ENCODE assay signal across 16 cellular contexts in genomic region chr13:98846521-98846920, GRCh38.
DNase-seq lines count a peak whose midpoint lies in the region; ATAC-seq, FAIRE-seq and TF ChIP-seq lines count a peak whose summit lies in the region.
"Had no signal": no experiment of that assay in that cellular context is flagged by ENCODE, and none has a peak within 500 bp of the region (broad histone marks: within the 10 kb centered on the region; RNA-seq: fewer than 3 reads in every experiment).

No MANE protein-coding gene starts in this region.

- H4K5ac ChIP-seq in mesendoderm (ENCODE audit: low read length), result no peak overlapping the region

- no peak overlapping the region for H3K27ac Mint-ChIP-seq in astrocyte (ENCODE audit: unreplicated experiment)

- H3K4me3 Mint-ChIP-seq in astrocyte (ENCODE audit: unreplicated experiment), result no peak overlapping the region
- H3K4me3 Mint-ChIP-seq: CD8-positive, alpha-beta memory T cell had no signal

- no peaks in the 10 kb centered on the region for H3K27me3 ChIP-seq in astrocyte (ENCODE audit: insufficient read depth, low read length)
- no peaks in the 10 kb centered on the region for H3K27me3 ChIP-seq in mesendoderm (ENCODE audit: insufficient read depth, low read length, poor library complexity)
- H3K27me3 ChIP-seq in spleen (replicated peaks in 1 of 7), result no peaks in the 10 kb centered on the region
- H3K27me3 ChIP-seq: BE2C had no signal

- no peak overlapping the region for H3K4ac ChIP-seq in mesendoderm (ENCODE audit: low read depth, low read length)

- DNase-seq in NCI-H146 (lab: John Stamatoyannopoulos, UW) (peak; percentile 64), astrocyte (ENCODE audit: low read depth) (no peak), mesendoderm (no peak), NCI-H1092 treated with DMSO at 0.1 percent for 48 hours (lab: John Stamatoyannopoulos, UW) (no peak), spleen (no peak)
- DNase-seq: BE2C; Caco-2; CD8-positive, alpha-beta memory T cell; DMS53; GM23248 had no signal

- H4K8ac ChIP-seq in mesendoderm (ENCODE audit: low read depth, low read length), result no peak overlapping the region

- H3K4me2 ChIP-seq in astrocyte (ENCODE audit: low read length) (no peak overlapping the region), mesendoderm (ENCODE audit: low read length) (no peak overlapping the region)
- H3K4me2 ChIP-seq: A549 had no signal

- intact Hi-C loops in spleen (cut with DNase I; ENCODE audit: low total_unique reads), result loop anchor here (10.0 kb wide), 1 partner anchor 188 kb away; no protein-coding TSS in a partner anchor

- no CpG with 5 or more reads among the region's 5 CpGs for WGBS in mesendoderm (ENCODE audit: extremely low coverage, insufficient coverage, low lambda C conversion rate)
- WGBS in spleen, 5 donors, result 69 to 90% (median 85%) methylated on average over 5 of the region's 5 CpGs

- H2BK5ac ChIP-seq in mesendoderm (ENCODE audit: low read length), result no peak overlapping the region

- H3K4me1 Mint-ChIP-seq in astrocyte (ENCODE audit: low read depth, unreplicated experiment), result peaks cover 3% of the 10 kb centered on the region

- no peak overlapping the region for H3K27ac ChIP-seq in astrocyte (ENCODE audit: low read depth, low read length)
- H3K27ac ChIP-seq in mesendoderm (ENCODE audit: low read depth, low read length), result no peak overlapping the region
- no peak overlapping the region for H3K27ac ChIP-seq in spleen
- H3K27ac ChIP-seq: A549, GM23248 had no signal

- no peaks in the 10 kb centered on the region for H3K9me3 Mint-ChIP-seq in astrocyte (ENCODE audit: unreplicated experiment)
- H3K9me3 Mint-ChIP-seq: CD8-positive, alpha-beta memory T cell had no signal

- H2AK5ac ChIP-seq in mesendoderm (ENCODE audit: low read length), result no peak overlapping the region

- no peaks in the 10 kb centered on the region for H3K27me3 Mint-ChIP-seq in astrocyte (ENCODE audit: low read depth, unreplicated experiment)

- H3K18ac ChIP-seq in mesendoderm (ENCODE audit: low read length), result no peak overlapping the region

- peak overlapping the region; percentile 6 for H3K56ac ChIP-seq in mesendoderm (ENCODE audit: low read length)

- H3K4me1 ChIP-seq in astrocyte (ENCODE audit: insufficient read depth, low read length) (peaks cover 3% of the 10 kb centered on the region), mesendoderm (ENCODE audit: control insufficient read depth, low read depth, low read length) (no peaks in the 10 kb centered on the region), spleen (no peaks in the 10 kb centered on the region)
- H3K4me1 ChIP-seq: A549, BE2C had no signal

- no peaks in the 10 kb centered on the region for H3K79me1 ChIP-seq in mesendoderm (ENCODE audit: low read length)

- no peak overlapping the region for H3K23ac ChIP-seq in mesendoderm (ENCODE audit: low read length)

- ATAC-seq in HG02588 (IDR thresholded peaks at IDR 0.05; ENCODE audit: unreplicated experiment) (no peak), HG02981 (IDR thresholded peaks at IDR 0.05; ENCODE audit: unreplicated experiment) (no peak)
- ATAC-seq: A549, GM12878, HCT116 had no signal

- H3K9me3 ChIP-seq in astrocyte (ENCODE audit: insufficient read depth, low read depth, low read length) (no peaks in the 10 kb centered on the region), spleen (no peaks in the 10 kb centered on the region)
- H3K9me3 ChIP-seq: A549, BE2C, Caco-2 had no signal

- TF ChIP-seq POLR2A in spleen (IDR thresholded peaks at IDR 0.05), result no peak

- no peaks in the 10 kb centered on the region for H3K36me3 Mint-ChIP-seq in astrocyte (ENCODE audit: low read depth, unreplicated experiment)

- H2BK15ac ChIP-seq in mesendoderm (replicated peaks; ENCODE audit: low read depth), result no peak overlapping the region

- TF ChIP-seq CTCF in astrocyte (IDR thresholded peaks at IDR 0.05; ENCODE audit: insufficient read depth, low read depth, low read length) (no peak), spleen (IDR thresholded peaks at IDR 0.05 in 8 of 11, conservative IDR thresholded peaks at IDR 0.05 in 3 of 11) (no peak)

- H3K9ac ChIP-seq in astrocyte (ENCODE audit: low read length) (no peak overlapping the region), mesendoderm (ENCODE audit: low read length) (no peak overlapping the region)
- H3K9ac ChIP-seq: GM23248 had no signal

- peaks cover 4% of the 10 kb centered on the region for H3K36me3 ChIP-seq in astrocyte (ENCODE audit: insufficient read depth, low read length)
- no peaks in the 10 kb centered on the region for H3K36me3 ChIP-seq in mesendoderm (ENCODE audit: control insufficient read depth, insufficient read depth, low read length)
- H3K36me3 ChIP-seq in spleen, result peaks cover 0 to 56% (median 13%) of the 10 kb centered on the region in 6 donors
- H3K36me3 ChIP-seq: BE2C had no signal

- no peak overlapping the region for H2BK120ac ChIP-seq in mesendoderm (ENCODE audit: low read depth, low read length)

- FAIRE-seq in astrocyte (lab: Jason Lieb, UNC), result peak; percentile 5
- FAIRE-seq: A549, GM12878, GM18507 had no signal

- H2AFZ ChIP-seq in astrocyte (ENCODE audit: low read depth, low read length), result no peak overlapping the region
- H2AFZ ChIP-seq: GM23248 had no signal

- no peaks in the 10 kb centered on the region for H4K20me1 ChIP-seq in astrocyte (ENCODE audit: insufficient read depth, low read length)

- H3K4me3 ChIP-seq in astrocyte (ENCODE audit: insufficient read depth, low read depth, low read length) (no peak overlapping the region), mesendoderm (ENCODE audit: low read length) (no peak overlapping the region), spleen (no peak overlapping the region)
- H3K4me3 ChIP-seq: A549, GM12878, GM23248 had no signal

- H3K79me2 ChIP-seq in astrocyte (ENCODE audit: insufficient read depth, low read length) (no peaks in the 10 kb centered on the region), mesendoderm (ENCODE audit: control insufficient read depth, insufficient read depth, low read length) (no peaks in the 10 kb centered on the region)
